ENCODE assay signal across 1 cellular context in genomic region chr3:125585595-125586223, GRCh38.
A peak's percentile ranks its signal among the peaks of the same experiment; 100 is the strongest.
TF ChIP-seq lines count a peak whose summit lies in the region.

No MANE protein-coding gene starts in this region.

TF ChIP-seq in HepG2, 621 proteins besides CTCF, POLR2A, EP300 and RAD21 (continued from another document):
- no peak for TF ChIP-seq PAXIP1 (CRISPR knock-in tag; conservative IDR thresholded peaks at IDR 0.05)
- TF ChIP-seq PLSCR1 (CRISPR knock-in tag; IDR thresholded peaks at IDR 0.05; ENCODE audit: borderline replicate concordance): no peak
- TF ChIP-seq HIC2 (CRISPR knock-in tag; IDR thresholded peaks at IDR 0.05; ENCODE audit: low read depth): no peak
- no peak for TF ChIP-seq SNAI1 (CRISPR knock-in tag; IDR thresholded peaks at IDR 0.05; ENCODE audit: borderline replicate concordance)
- no peak for TF ChIP-seq ATF7-NPFF (CRISPR knock-in tag; IDR thresholded peaks at IDR 0.05; ENCODE audit: low read depth)
- TF ChIP-seq ZNF282 (IDR thresholded peaks at IDR 0.05; ENCODE audit: partially characterized antibody): no peak
- TF ChIP-seq SMC3 (IDR thresholded peaks at IDR 0.05; ENCODE audit: low read length): peak; percentile 78
- TF ChIP-seq ZMYM3 (CRISPR knock-in tag; IDR thresholded peaks at IDR 0.05): no peak
- 0 out of 2 replicates have a peak, but pooled peaks have one; percentile 34 for TF ChIP-seq MIXL1 (CRISPR knock-in tag; IDR thresholded peaks at IDR 0.05)
- TF ChIP-seq ZBTB38 (CRISPR knock-in tag; IDR thresholded peaks at IDR 0.05): no peak
- no peak for TF ChIP-seq ZNF512B (CRISPR knock-in tag; IDR thresholded peaks at IDR 0.05; ENCODE audit: borderline replicate concordance)
- 0 out of 4 replicates have a peak, but pooled peaks of 1 of the 2 experiments have one; percentile 10 for TF ChIP-seq MAFK (conservative IDR thresholded peaks at IDR 0.05 in 1 of 2, IDR thresholded peaks at IDR 0.05 in 1 of 2; ENCODE audit: low read length in 2 of 2)
- no peak for TF ChIP-seq SP5 (CRISPR knock-in tag; IDR thresholded peaks at IDR 0.05; ENCODE audit: borderline replicate concordance, low read depth)
- no peak for TF ChIP-seq ATRX (CRISPR knock-in tag; IDR thresholded peaks at IDR 0.05; ENCODE audit: borderline replicate concordance)
- TF ChIP-seq GATAD2A (CRISPR knock-in tag; IDR thresholded peaks at IDR 0.05): 0 out of 2 replicates have a peak, but pooled peaks have one; percentile 17
- TF ChIP-seq ZNF652 (CRISPR knock-in tag; IDR thresholded peaks at IDR 0.05; ENCODE audit: borderline replicate concordance, low read depth): 0 out of 2 replicates have a peak, but pooled peaks have one; percentile 14
- no peak for TF ChIP-seq ZZZ3 (CRISPR knock-in tag; IDR thresholded peaks at IDR 0.05; ENCODE audit: borderline replicate concordance)
- 0 out of 2 replicates have a peak, but pooled peaks have one; percentile 14 for TF ChIP-seq IKZF5 (CRISPR knock-in tag; IDR thresholded peaks at IDR 0.05)
- TF ChIP-seq ATAD3A (CRISPR knock-in tag; IDR thresholded peaks at IDR 0.05): no peak
- TF ChIP-seq TFAP4 (IDR thresholded peaks at IDR 0.05; ENCODE audit: borderline replicate concordance, low read depth): peak; percentile 82; the same call in 1 of the 2 replicates
- TF ChIP-seq MED1 (CRISPR knock-in tag; IDR thresholded peaks at IDR 0.05): no peak
- TF ChIP-seq MIER2 (CRISPR knock-in tag; IDR thresholded peaks at IDR 0.05): no peak
- no peak for TF ChIP-seq ZNF256 (CRISPR knock-in tag; conservative IDR thresholded peaks at IDR 0.05)
- TF ChIP-seq ZNF484 (CRISPR knock-in tag; IDR thresholded peaks at IDR 0.05; ENCODE audit: borderline replicate concordance, low read depth): no peak
- 0 out of 2 replicates have a peak, but pooled peaks have one; percentile 9 for TF ChIP-seq MAFF (IDR thresholded peaks at IDR 0.05; ENCODE audit: low read depth, low read length)
- no peak for TF ChIP-seq TEAD2 (CRISPR knock-in tag; IDR thresholded peaks at IDR 0.05)
- peak; percentile 90 for TF ChIP-seq STAG1 (CRISPR knock-in tag; IDR thresholded peaks at IDR 0.05)
TF ChIP-seq in HepG2: peak in this region for 11.
